ENCODE assay signal across 1 cellular context in genomic region chr2:237467447-237468179, GRCh38.
TF ChIP-seq lines count a peak whose summit lies in the region.

No MANE protein-coding gene starts in this region.

TF ChIP-seq in HepG2, 621 proteins besides CTCF, POLR2A, EP300 and RAD21 (continued from another document):
- TF ChIP-seq SNRNP70 (IDR thresholded peaks at IDR 0.05; ENCODE audit: low read depth, low read length) (no peak), KLF9 (CRISPR knock-in tag; IDR thresholded peaks at IDR 0.05; ENCODE audit: low read depth) (no peak), NBN (conservative IDR thresholded peaks at IDR 0.05) (no peak)
- TF ChIP-seq, protein P1, sequence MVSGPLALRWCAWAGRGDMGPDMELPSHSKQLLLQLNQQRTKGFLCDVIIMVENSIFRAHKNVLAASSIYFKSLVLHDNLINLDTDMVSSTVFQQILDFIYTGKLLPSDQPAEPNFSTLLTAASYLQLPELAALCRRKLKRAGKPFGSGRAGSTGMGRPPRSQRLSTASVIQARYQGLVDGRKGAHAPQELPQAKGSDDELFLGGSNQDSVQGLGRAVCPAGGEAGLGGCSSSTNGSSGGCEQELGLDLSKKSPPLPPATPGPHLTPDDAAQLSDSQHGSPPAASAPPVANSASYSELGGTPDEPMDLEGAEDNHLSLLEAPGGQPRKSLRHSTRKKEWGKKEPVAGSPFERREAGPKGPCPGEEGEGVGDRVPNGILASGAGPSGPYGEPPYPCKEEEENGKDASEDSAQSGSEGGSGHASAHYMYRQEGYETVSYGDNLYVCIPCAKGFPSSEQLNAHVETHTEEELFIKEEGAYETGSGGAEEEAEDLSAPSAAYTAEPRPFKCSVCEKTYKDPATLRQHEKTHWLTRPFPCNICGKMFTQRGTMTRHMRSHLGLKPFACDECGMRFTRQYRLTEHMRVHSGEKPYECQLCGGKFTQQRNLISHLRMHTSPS (CRISPR knock-in tag; IDR thresholded peaks at IDR 0.05; ENCODE audit: low read depth) = no peak
